ENCODE assay signal across 8 cellular contexts in genomic region chr5:170597876-170598275, GRCh38.
DNase-seq lines count a peak whose midpoint lies in the region; ATAC-seq, FAIRE-seq and TF ChIP-seq lines count a peak whose summit lies in the region.

No MANE protein-coding gene starts in this region.

- peak overlapping the region in 35 of 59 donors; percentile 6 to 54 (median 24) for H3K4me3 ChIP-seq in dorsolateral prefrontal cortex
- no peak overlapping the region for H3K4me3 ChIP-seq in Peyer's patch

- no peaks in the 10 kb centered on the region for H3K36me3 ChIP-seq in Peyer's patch

- no peaks in the 10 kb centered on the region for H3K9me3 ChIP-seq in Peyer's patch

- peak overlapping the region in 35 of 59 donors; percentile 2 to 77 (median 57) for H3K27ac ChIP-seq in dorsolateral prefrontal cortex
- peak overlapping the region in 1 of 4 donors; percentile 63 for H3K27ac ChIP-seq in Peyer's patch

- peaks cover 0 to 8% (median 0%) of the 10 kb centered on the region in 4 donors for H3K4me1 ChIP-seq in Peyer's patch

- no peaks in the 10 kb centered on the region for H3K27me3 ChIP-seq in dorsolateral prefrontal cortex
- H3K27me3 ChIP-seq in Peyer's patch = no peaks in the 10 kb centered on the region

- FAIRE-seq in GM12891 (lab: Jason Lieb, UNC) = no peak

- ATAC-seq in GM18873 (IDR thresholded peaks at IDR 0.05; ENCODE audit: low FRiP score, unreplicated experiment) = no peak

- DNase-seq in Ammon's horn (ENCODE audit: low spot score) = peak; percentile 52
- peak; percentile 41 for DNase-seq in NCI-H345 (lab: John Stamatoyannopoulos, UW)
- DNase-seq in dorsolateral prefrontal cortex = peak in 4 of 10 donors; percentile 32 to 61 (median 57)
- DNase-seq in myocyte (ENCODE audit: low read depth) = peak; percentile 9
- DNase-seq in effector CD4-positive, alpha-beta T cell = no peak
- no peak for DNase-seq in Peyer's patch
- no peak for DNase-seq in GM12891 (ENCODE audit: insufficient read length, low spot score)

- TF ChIP-seq POLR2A in Peyer's patch (IDR thresholded peaks at IDR 0.05) (no peak), GM12891 (IDR thresholded peaks at IDR 0.05; ENCODE audit: low read depth, low read length) (no peak)

- TF ChIP-seq CTCF in dorsolateral prefrontal cortex (IDR thresholded peaks at IDR 0.05 in 54 of 56, conservative IDR thresholded peaks at IDR 0.05 in 2 of 56; ENCODE audit: low read depth in 1 of 56, partially characterized antibody in 56 of 56) = no peak
- no peak for TF ChIP-seq CTCF in Peyer's patch (IDR thresholded peaks at IDR 0.05)

- intact Hi-C loops in dorsolateral prefrontal cortex (cut with DNase I) = no loop called here

TF ChIP-seq in GM12891, 5 proteins besides CTCF, POLR2A, EP300 and RAD21:
- TF ChIP-seq PAX5 (IDR thresholded peaks at IDR 0.05; ENCODE audit: insufficient read depth, low read length, severe bottlenecking) (no peak), SPI1 (IDR thresholded peaks at IDR 0.05; ENCODE audit: low read depth, low read length) (no peak), TAF1 (IDR thresholded peaks at IDR 0.05; ENCODE audit: low read depth, low read length) (no peak), POLR2AphosphoS5 (IDR thresholded peaks at IDR 0.05; ENCODE audit: low read depth, low read length) (no peak), POU2F2 (IDR thresholded peaks at IDR 0.05; ENCODE audit: low read depth, low read length) (no peak)

Comparison
In these comparisons a context has a peak if more than half of its experiments do, and no peak if none do; other contexts are left out.
1. DNase-seq: peak in Ammon's horn (single experiment), NCI-H345 (single experiment) and myocyte (single experiment); none in effector CD4-positive, alpha-beta T cell (single experiment), Peyer's patch (0 of 3) and GM12891 (single experiment).
2. H3K4me3 ChIP-seq: peak in dorsolateral prefrontal cortex (35 of 59); none in Peyer's patch (0 of 4).